ENCODE assay signal across 1 cellular context in genomic region chr17:249236-249993, GRCh38.
TF ChIP-seq lines count a peak whose summit lies in the region.

No MANE protein-coding gene starts in this region.

TF ChIP-seq in WTC11, 78 proteins besides CTCF, POLR2A, EP300 and RAD21 (continued from another document):
- TF ChIP-seq USF2 (CRISPR knock-in tag; IDR thresholded peaks at IDR 0.05) = no peak
- no peak for TF ChIP-seq IRF1 (CRISPR knock-in tag; IDR thresholded peaks at IDR 0.05)
- no peak for TF ChIP-seq CREB1 (CRISPR knock-in tag; IDR thresholded peaks at IDR 0.05)
- TF ChIP-seq SOX15 (CRISPR knock-in tag; IDR thresholded peaks at IDR 0.05) = no peak
